ENCODE assay signal across 7 cellular contexts in the genomic region with DNA sequence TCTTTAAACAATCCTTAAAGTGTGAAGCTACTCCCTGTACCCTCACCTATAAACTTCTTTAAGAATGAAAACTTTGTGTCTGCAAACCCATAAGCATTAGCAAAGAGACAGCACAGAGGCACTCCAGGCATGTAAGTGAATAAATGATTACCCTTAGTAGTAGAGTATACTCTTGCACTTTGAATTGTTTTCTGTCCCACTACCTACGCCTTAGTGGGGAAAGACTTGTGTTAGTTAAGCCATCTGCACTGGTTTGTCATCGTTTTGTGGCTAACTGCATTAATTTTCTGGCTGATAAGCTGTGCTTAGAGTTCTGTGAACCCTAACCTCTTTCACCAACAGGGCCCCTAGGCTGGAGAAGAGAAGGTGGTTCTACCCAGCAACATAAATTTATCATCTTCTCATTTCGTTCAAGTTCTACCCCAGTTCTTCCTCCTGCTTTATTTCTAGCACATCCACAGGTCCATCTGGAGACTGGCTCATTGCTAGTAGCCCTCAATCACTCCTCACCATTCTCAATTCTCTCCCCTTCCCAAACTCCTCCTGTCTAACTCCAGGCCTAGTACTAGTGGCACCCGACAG. TPM values are rescaled to one million over a fixed set of nuclear protein-coding genes. Genes with fewer than 3 reads are reported as not detected.
DNase-seq lines count a peak whose midpoint lies in the region; ATAC-seq and TF ChIP-seq lines count a peak whose summit lies in the region.

No MANE protein-coding gene starts in this region.

- H3K4me2 ChIP-seq in HCT116 (ENCODE audit: low read length) = peak overlapping the region; percentile 90

- H3K36me3 ChIP-seq in HCT116 (ENCODE audit: control insufficient read depth in 1 of 2, insufficient read depth in 2 of 2, low read length in 2 of 2) (peaks cover 8 to 19% of the 10 kb centered on the region in 2 experiments; a peak in 2 of 4 replicates), iPS-15b (ENCODE audit: control insufficient read depth, insufficient read depth, low read length) (peaks cover 12% of the 10 kb centered on the region), spleen (peaks cover 0 to 31% (median 4%) of the 10 kb centered on the region in 6 donors)

- TF ChIP-seq POLR2A in HCT116 (IDR thresholded peaks at IDR 0.05; ENCODE audit: borderline replicate concordance, extremely low read depth, insufficient read depth, insufficient read length) (no peak), spleen (IDR thresholded peaks at IDR 0.05) (no peak)

- RAD21 ChIA-PET in HCT116 (lab: Charles Lee; ENCODE audit: low non-redundant PET in 1 of 2, low total read pairs in 2 of 2, uncharacterized antibody in 2 of 2, unreplicated experiment in 2 of 2) = no interaction called here

- POLR2A ChIA-PET in HCT116 (lab: Charles Lee) = no interaction called here
- POLR2A ChIA-PET in activated CD4-positive, alpha-beta memory T cell treated with anti-CD3 and anti-CD28 coated beads, Interleukin-2, amount 10 ng/mL, durations not matched to agents 7 days and 5 days (lab: Charles Lee) = interaction anchor here (0.9 to 1.6 kb wide), 4 partner anchors 11 to 201 kb away, joined by 3 read pairs; a partner anchor contains a TSS

- no peaks in the 10 kb centered on the region for H3K9me3 Mint-ChIP-seq in activated CD4-positive, alpha-beta memory T cell treated with anti-CD3 and anti-CD28 coated beads, Interleukin-2, amount 10 ng/mL, durations not matched to agents 7 days and 5 days

- H3K27ac ChIP-seq in HCT116 (ENCODE audit: low read depth, low read length) (peak overlapping the region; percentile 41), spleen (peak overlapping the region in 7 of 8 donors; percentile 68 to 87 (median 73))

- TSS peak; percentile 73 for BruUV-seq in HCT116 (replicated peaks; lab: Mats Ljungman, UMichigan)

- peaks cover 27% of the 10 kb centered on the region for H3K79me2 ChIP-seq in HCT116 (ENCODE audit: insufficient read depth, low read length)

- DNase-seq in HCT116 (ENCODE audit: low read depth, low spot score) (no peak), spleen (no peak), T-helper 9 cell (no peak)
- DNase-seq in activated CD4-positive, alpha-beta memory T cell treated with anti-CD3 and anti-CD28 coated beads, Interleukin-2, amount 10 ng/mL, durations not matched to agents 7 days and 5 days = no peak

- no peak overlapping the region for H2AFZ ChIP-seq in HCT116 (ENCODE audit: low read depth, low read length, poor library complexity, severe bottlenecking)

- 16 to 29% (median 23%) methylated on average over 4 of the region's 4 CpGs for WGBS in spleen, 5 donors

- ATAC-seq in HCT116 = no peak
- no peak for ATAC-seq in GM19463 (IDR thresholded peaks at IDR 0.05; ENCODE audit: unreplicated experiment)
- no peak for ATAC-seq in HG03521 (IDR thresholded peaks at IDR 0.05; ENCODE audit: unreplicated experiment)

- no peak for TF ChIP-seq RAD21 in HCT116 (IDR thresholded peaks at IDR 0.05; ENCODE audit: low read depth)

- no peaks in the 10 kb centered on the region for H3K9me3 ChIP-seq in HCT116 (ENCODE audit: control insufficient read depth in 1 of 2, insufficient read depth in 1 of 2, low read depth in 1 of 2, low read length in 2 of 2)
- no peaks in the 10 kb centered on the region for H3K9me3 ChIP-seq in iPS-15b (ENCODE audit: control insufficient read depth, insufficient read depth, low read length)
- no peaks in the 10 kb centered on the region for H3K9me3 ChIP-seq in spleen

- H3K27me3 ChIP-seq in HCT116 (ENCODE audit: insufficient read depth, low read length) = no peaks in the 10 kb centered on the region
- H3K27me3 ChIP-seq in iPS-15b (ENCODE audit: control insufficient read depth, insufficient read depth, low read length) = no peaks in the 10 kb centered on the region
- H3K27me3 ChIP-seq in spleen (replicated peaks in 1 of 7) = no peaks in the 10 kb centered on the region

- H3K4me3 ChIP-seq in HCT116 (replicated peaks in 1 of 2; ENCODE audit: low read depth in 1 of 2, low read length in 2 of 2) = peak overlapping the region; percentile 91 to 95
- H3K4me3 ChIP-seq in iPS-15b (ENCODE audit: low read depth, low read length) = peak overlapping the region; percentile 69
- H3K4me3 ChIP-seq in spleen = peak overlapping the region; percentile 77 to 95 (median 86)

- intact Hi-C loops in HCT116 (cut with micrococcal nuclease) (no loop called here), spleen (cut with DNase I; ENCODE audit: low total_unique reads) (loop anchor here (10.0 kb wide), 1 partner anchor 94 kb away; a partner anchor contains a TSS)

- no peaks in the 10 kb centered on the region for H3K27me3 Mint-ChIP-seq in activated CD4-positive, alpha-beta memory T cell treated with anti-CD3 and anti-CD28 coated beads, Interleukin-2, amount 10 ng/mL, durations not matched to agents 7 days and 5 days

- CTCF ChIA-PET in HCT116 (lab: Charles Lee) = no interaction called here
- CTCF ChIA-PET in activated CD4-positive, alpha-beta memory T cell treated with anti-CD3 and anti-CD28 coated beads, Interleukin-2, amount 10 ng/mL, durations not matched to agents 7 days and 5 days (lab: Charles Lee) = no interaction called here

- TF ChIP-seq CTCF in HCT116 (IDR thresholded peaks at IDR 0.05 in 2 of 3, conservative IDR thresholded peaks at IDR 0.05 in 1 of 3; ENCODE audit: borderline replicate concordance in 1 of 3, insufficient read depth in 1 of 3, low read depth in 2 of 3, low read length in 2 of 3) (no peak), spleen (IDR thresholded peaks at IDR 0.05 in 8 of 11, conservative IDR thresholded peaks at IDR 0.05 in 3 of 11) (no peak)

- H3K9me2 ChIP-seq in HCT116 (ENCODE audit: insufficient read depth) = no peaks in the 10 kb centered on the region

- H3K36me3 Mint-ChIP-seq in activated CD4-positive, alpha-beta memory T cell treated with anti-CD3 and anti-CD28 coated beads, Interleukin-2, amount 10 ng/mL, durations not matched to agents 7 days and 5 days (ENCODE audit: low read depth) = peaks cover 29% of the 10 kb centered on the region

- peak overlapping the region; percentile 98 for H3K4me3 Mint-ChIP-seq in activated CD4-positive, alpha-beta memory T cell treated with anti-CD3 and anti-CD28 coated beads, Interleukin-2, amount 10 ng/mL, durations not matched to agents 7 days and 5 days

- H3K27ac Mint-ChIP-seq in activated CD4-positive, alpha-beta memory T cell treated with anti-CD3 and anti-CD28 coated beads, Interleukin-2, amount 10 ng/mL, durations not matched to agents 7 days and 5 days = peak overlapping the region; percentile 85

- 0 out of 2 replicates have a peak, but pooled peaks cover 5% of the 10 kb centered on the region for H4K20me1 ChIP-seq in HCT116 (ENCODE audit: insufficient read depth)

- H3K9ac ChIP-seq in HCT116 (ENCODE audit: low read length) (peak overlapping the region; percentile 78), iPS-15b (ENCODE audit: low read depth, low read length) (peak overlapping the region; percentile 51)

- peaks cover 63% of the 10 kb centered on the region for H3K4me1 Mint-ChIP-seq in activated CD4-positive, alpha-beta memory T cell treated with anti-CD3 and anti-CD28 coated beads, Interleukin-2, amount 10 ng/mL, durations not matched to agents 7 days and 5 days

- H3K4me1 ChIP-seq in HCT116 (ENCODE audit: control insufficient read depth in 1 of 2, insufficient read depth in 2 of 2, low read length in 2 of 2) (peaks cover 2 to 9% of the 10 kb centered on the region in 2 experiments; a peak in 3 of 4 replicates), iPS-15b (ENCODE audit: control insufficient read depth, insufficient read depth, low read length) (no peaks in the 10 kb centered on the region), spleen (peaks cover 13 to 65% (median 42%) of the 10 kb centered on the region in 6 donors)

TF ChIP-seq in HCT116, 20 proteins besides CTCF, POLR2A, EP300 and RAD21 (continues in another document):
- TF ChIP-seq, protein P1, sequence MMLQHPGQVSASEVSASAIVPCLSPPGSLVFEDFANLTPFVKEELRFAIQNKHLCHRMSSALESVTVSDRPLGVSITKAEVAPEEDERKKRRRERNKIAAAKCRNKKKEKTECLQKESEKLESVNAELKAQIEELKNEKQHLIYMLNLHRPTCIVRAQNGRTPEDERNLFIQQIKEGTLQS (IDR thresholded peaks at IDR 0.05) = no peak
- TF ChIP-seq JUND (IDR thresholded peaks at IDR 0.05) (no peak), YY1 (IDR thresholded peaks at IDR 0.05; ENCODE audit: extremely low read depth, insufficient replicate concordance, low read depth, low read length) (no peak), POLR2AphosphoS5 (IDR thresholded peaks at IDR 0.05; ENCODE audit: low read depth, low read length) (no peak), CBX3 (IDR thresholded peaks at IDR 0.05; ENCODE audit: low read depth) (no peak), EZH2 (IDR thresholded peaks at IDR 0.05) (no peak)

RNA-seq across cellular contexts. Expression of a gene that starts 0.7 kb away (rescaled TPM):
- total RNA-seq in HCT116 (2021; ENCODE audit: unreplicated experiment) (15.2 TPM), spleen (10 to 100 TPM in 4 of 7 donors, 1 to 10 TPM in 3; 8.7 to 15.4 (median 10.8) TPM)
- polyA plus RNA-seq in HCT116 (2012) = 12.1 and 14.6 TPM in 2 replicates
- 10 to 100 TPM; 10.8 to 12.2 TPM for total RNA-seq in activated CD4-positive, alpha-beta memory T cell treated with anti-CD3 and anti-CD28 coated beads, Interleukin-2, amount 10 ng/mL, durations not matched to agents 7 days and 5 days
- 1 to 10 TPM; 5.8 to 7.1 (median 7.1) TPM for polyA plus RNA-seq in spleen

RNA-seq across cellular contexts. Expression of a gene that starts 21.6 kb away (rescaled TPM):
- total RNA-seq in HCT116 (2021; ENCODE audit: unreplicated experiment) = 7.9 TPM
- polyA plus RNA-seq in HCT116 (2012) = 8.6 and 10.2 TPM in 2 replicates
- total RNA-seq in activated CD4-positive, alpha-beta memory T cell treated with anti-CD3 and anti-CD28 coated beads, Interleukin-2, amount 10 ng/mL, durations not matched to agents 7 days and 5 days = 1 to 10 TPM; 8.6 to 9.4 TPM
- 10 to 100 TPM in 3 of 7 donors, 1 to 10 TPM in 4; 5.7 to 14.4 (median 9.4) TPM for total RNA-seq in spleen
- 1 to 10 TPM; 1.5 to 3.3 (median 2.8) TPM for polyA plus RNA-seq in spleen
